Comparison of ENCODE assay signal across 6 cellular contexts in genomic region chr1:162700131-162700530, GRCh38.
"Had no signal": no experiment of that assay in that cellular context is flagged by ENCODE, and none has a peak within 500 bp of the region (broad histone marks: within the 10 kb centered on the region; RNA-seq: fewer than 3 reads in every experiment).

No MANE protein-coding gene starts in this region.

- H3K4me2 ChIP-seq: KMS-11 had no signal

- H3K27ac ChIP-seq: HL-60, KMS-11 had no signal

- DNase-seq: IMR-90, KBM-7, KG1 had no signal

- H3K9ac ChIP-seq: KMS-11 had no signal

- H3K4me3 ChIP-seq: K562 had no signal
